Comparison of ENCODE assay signal across 8 cellular contexts in genomic region chr10:101060951-101061813, GRCh38. TPM values are rescaled to one million over a fixed set of nuclear protein-coding genes. Genes with fewer than 3 reads are reported as not detected.
DNase-seq lines count a peak whose midpoint lies in the region; ATAC-seq and TF ChIP-seq lines count a peak whose summit lies in the region.

No MANE protein-coding gene starts in this region.

- no peaks in the 10 kb centered on the region for H3K36me3 ChIP-seq in BJ (ENCODE audit: control insufficient read depth, insufficient read depth, low read length)
- H3K36me3 ChIP-seq in duodenal mucosa (ENCODE audit: control insufficient read depth in 1 of 2, insufficient read depth in 2 of 2, low read length in 2 of 2) = no peaks in the 10 kb centered on the region
- H3K36me3 ChIP-seq in lung (ENCODE audit: control insufficient read depth in 2 of 2, insufficient read depth in 2 of 2, low read length in 2 of 2) = no peaks in the 10 kb centered on the region

- in situ Hi-C loops in GM18951 (cut with MboI; ENCODE audit: low sequenced_read_pairs, unreplicated experiment) = no loop called here

- H3K27ac ChIP-seq in duodenal mucosa (ENCODE audit: low read depth, low read length) = peak overlapping the region; percentile 98
- H3K27ac ChIP-seq in lung (ENCODE audit: low read depth in 1 of 2, low read length in 1 of 2) = peak overlapping the region; percentile 94 to 97

- H3K4me3 Mint-ChIP-seq in activated CD4-positive, alpha-beta T cell treated with anti-CD3 and anti-CD28 coated beads for 36 hours = peak overlapping the region; percentile 82

- WGBS in lung, 2 donors = 2 to 3% methylated on average over 47 to 76 of the region's 76 CpGs

- H3K4me1 ChIP-seq in duodenal mucosa (ENCODE audit: control insufficient read depth in 1 of 2, insufficient read depth in 2 of 2, low read length in 2 of 2) (peaks cover 43 to 50% of the 10 kb centered on the region in 2 donors), lung (ENCODE audit: control insufficient read depth in 2 of 2, insufficient read depth in 2 of 2, low read length in 2 of 2) (peaks cover 2 to 24% of the 10 kb centered on the region in 2 donors)

- DNase-seq in BJ (ENCODE audit: low read depth) (no peak), NCI-H226 (peak; percentile 62), lung (ENCODE audit: low spot score) (peak; percentile 95)
- DNase-seq in activated CD4-positive, alpha-beta T cell treated with anti-CD3 and anti-CD28 coated beads for 36 hours = peak; percentile 95
- peak; percentile 81 to 92 (median 83) for DNase-seq in stimulated activated CD4-positive, alpha-beta T cell treated with anti-CD3 and anti-CD28 coated beads, TNF-alpha, amount 100 ng/mL, for 48 hours (ENCODE audit: low read depth in 3 of 3)

- H3K9me3 ChIP-seq in duodenal mucosa (ENCODE audit: control insufficient read depth in 1 of 2, low read length in 2 of 2) (no peaks in the 10 kb centered on the region), lung (ENCODE audit: control insufficient read depth in 2 of 2, insufficient read depth in 1 of 2, low read length in 1 of 2) (no peaks in the 10 kb centered on the region)

- intact Hi-C loops in activated CD4-positive, alpha-beta T cell treated with anti-CD3 and anti-CD28 coated beads for 36 hours (cut with DNase I, micrococcal nuclease) = loop anchor here (1.0 to 10.0 kb wide), 12 partner anchors 7 to 722 kb away; partner anchors contain the start of genes BTRC (in 1 of the 2), DPCD (in 1 of the 2), LZTS2 (in 1 of the 2) and MRPL43 (in 1 of the 2)

- peaks cover 5% of the 10 kb centered on the region for H3K36me3 Mint-ChIP-seq in activated CD4-positive, alpha-beta T cell treated with anti-CD3 and anti-CD28 coated beads for 36 hours (ENCODE audit: low read depth)

- peak; percentile 80 for TF ChIP-seq POLR2A in GM18951 (IDR thresholded peaks at IDR 0.05; ENCODE audit: extremely low read depth, insufficient read depth, insufficient read length)

- H3K9me3 Mint-ChIP-seq in activated CD4-positive, alpha-beta T cell treated with anti-CD3 and anti-CD28 coated beads for 36 hours (ENCODE audit: low read depth) = no peaks in the 10 kb centered on the region

- H3K4me3 ChIP-seq in BJ (ENCODE audit: low read depth, low read length) (peak overlapping the region; percentile 86), duodenal mucosa (ENCODE audit: low read depth in 1 of 2, low read length in 2 of 2) (peak overlapping the region; percentile 89 to 98), lung (peak overlapping the region; percentile 48)

- ATAC-seq in HG03139 (IDR thresholded peaks at IDR 0.05; ENCODE audit: unreplicated experiment) (peak; percentile 55), lung (ENCODE audit: insufficient read depth, low FRiP score) (peak; percentile 91)
- peak; percentile 74 for ATAC-seq in activated CD4-positive, alpha-beta T cell treated with anti-CD3 and anti-CD28 coated beads for 36 hours

- POLR2A ChIA-PET in BJ (lab: Charles Lee) = interaction anchor here (0.5 to 1.8 kb wide), 7 partner anchors 9 to 1683 kb away, joined by 3 to 21 read pairs (median 7); no protein-coding TSS in a partner anchor
- POLR2A ChIA-PET in activated CD4-positive, alpha-beta T cell treated with anti-CD3 and anti-CD28 coated beads for 36 hours (lab: Charles Lee) = interaction anchor here (0.8 kb wide), 1 partner anchor 73 kb away, joined by 3 read pairs; no protein-coding TSS in a partner anchor

- peak overlapping the region; percentile 85 to 100 for H3K9ac ChIP-seq in duodenal mucosa (ENCODE audit: low read depth in 1 of 2, low read length in 2 of 2)

- H3K4me1 Mint-ChIP-seq in activated CD4-positive, alpha-beta T cell treated with anti-CD3 and anti-CD28 coated beads for 36 hours = peaks cover 26% of the 10 kb centered on the region

- H3K27me3 ChIP-seq in BJ (ENCODE audit: control insufficient read depth, insufficient read depth, low read length) (no peaks in the 10 kb centered on the region), duodenal mucosa (ENCODE audit: control insufficient read depth in 1 of 2, insufficient read depth in 2 of 2, low read length in 2 of 2) (peaks cover 0 to 16% of the 10 kb centered on the region in 2 donors), lung (ENCODE audit: control insufficient read depth, insufficient read depth) (no peaks in the 10 kb centered on the region)

- TF ChIP-seq CTCF in BJ (IDR thresholded peaks at IDR 0.05; ENCODE audit: insufficient read depth, low read depth, low read length) (no peak), lung (IDR thresholded peaks at IDR 0.05; ENCODE audit: control extremely low read depth, extremely low read depth) (no peak)

- CTCF ChIA-PET in BJ (lab: Yijun Ruan, JAX) = interaction anchor here (0.7 to 26.2 kb wide), 19 partner anchors 8 to 83 kb away, joined by 3 to 676 read pairs (median 5); partner anchors contain the start of genes LZTS2, PDZD7 and SFXN3
- CTCF ChIA-PET in activated CD4-positive, alpha-beta T cell treated with anti-CD3 and anti-CD28 coated beads for 36 hours (lab: Charles Lee) = interaction anchor here (0.6 to 22.9 kb wide), 18 partner anchors 8 to 1317 kb away, joined by 3 to 526 read pairs (median 4); partner anchors contain the start of genes PDZD7 and SFXN3

- peaks cover 30% of the 10 kb centered on the region for H3K27me3 Mint-ChIP-seq in activated CD4-positive, alpha-beta T cell treated with anti-CD3 and anti-CD28 coated beads for 36 hours

- H3K27ac Mint-ChIP-seq in activated CD4-positive, alpha-beta T cell treated with anti-CD3 and anti-CD28 coated beads for 36 hours = peak overlapping the region; percentile 96

RNA-seq across cellular contexts. Expression of gene KAZALD1, which starts 0.6 kb away (rescaled TPM):
- polyA plus RNA-seq in BJ (2011; rRNA removed) (21.4 and 32.4 TPM in 2 replicates), lung (1 to 10 TPM; 4.1 to 6.5 TPM)
- 18.1 and 21.5 TPM in 2 replicates for polyA minus RNA-seq in BJ (2011; rRNA and poly(A)+ RNA removed)
- under 1 TPM; 0.47 to 0.57 TPM for total RNA-seq in activated CD4-positive, alpha-beta T cell treated with anti-CD3 and anti-CD28 coated beads for 36 hours
- total RNA-seq in lung = 10 to 100 TPM in 1 of 2 donors, 1 to 10 TPM in 1; 8.2 to 12.1 TPM

RNA-seq across cellular contexts. Expression of gene SFXN3, which starts 30.1 kb away (rescaled TPM):
- polyA plus RNA-seq in BJ (2011; rRNA removed) = 100 and 125 TPM in 2 replicates
- 93.5 and 151 TPM in 2 replicates for polyA minus RNA-seq in BJ (2011; rRNA and poly(A)+ RNA removed)
- 10 to 100 TPM; 30.0 to 37.7 TPM for total RNA-seq in activated CD4-positive, alpha-beta T cell treated with anti-CD3 and anti-CD28 coated beads for 36 hours
- 10 to 100 TPM; 39.0 to 95.8 TPM for total RNA-seq in lung
- polyA plus RNA-seq in lung = 10 to 100 TPM; 36.4 to 40.2 TPM

RNA-seq across cellular contexts. Expression of gene PDZD7, which starts 30.3 kb away (rescaled TPM):
- polyA plus RNA-seq in BJ (2011; rRNA removed) (0.53 and 0.86 TPM in 2 replicates), lung (under 1 TPM; 0.27 to 0.83 TPM)
- polyA minus RNA-seq in BJ (2011; rRNA and poly(A)+ RNA removed) = 0.26 and 0.57 TPM in 2 replicates
- total RNA-seq in activated CD4-positive, alpha-beta T cell treated with anti-CD3 and anti-CD28 coated beads for 36 hours = under 1 TPM; 0.28 to 0.32 TPM
- total RNA-seq in lung = 1 to 10 TPM in 1 of 2 donors, under 1 TPM in 1; 0.09 to 1.3 TPM

Comparison
In these comparisons a context has a peak if more than half of its experiments do, and no peak if none do; other contexts are left out.
1. RNA of gene KAZALD1, which starts 0.6 kb away (total RNA-seq): 8.2 to 12.1 TPM in lung; 0.47 to 0.57 TPM in activated CD4-positive, alpha-beta T cell treated with anti-CD3 and anti-CD28 coated beads for 36 hours; every median in the first group is over 4 times any median in the second.
2. Peak in every context shown above with its lines, with median percentiles within 50 percentile points of each other: H3K4me3 ChIP-seq and ATAC-seq.